Comparison of ENCODE assay signal across 11 cellular contexts in the genomic region with DNA sequence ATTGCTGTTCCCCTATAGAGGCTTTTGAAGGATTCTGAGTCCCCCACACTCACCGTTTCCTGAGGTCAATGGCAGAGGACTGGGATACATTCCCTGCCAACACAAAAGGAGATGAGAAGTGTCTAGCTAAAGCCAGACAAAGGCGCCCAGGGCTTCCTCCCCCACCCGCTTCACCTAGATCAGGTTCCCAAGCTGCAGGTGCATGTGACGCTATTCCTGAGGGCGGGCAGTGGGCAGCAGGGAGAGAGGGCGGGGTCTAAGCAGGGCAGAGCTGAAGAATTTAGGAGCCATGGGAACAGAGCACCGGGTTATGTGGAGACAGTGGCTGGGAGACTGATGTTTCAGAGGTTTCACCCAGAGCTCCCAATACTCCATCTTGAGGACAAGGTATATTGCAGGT. TPM values are rescaled to one million over a fixed set of nuclear protein-coding genes. Genes with fewer than 3 reads are reported as not detected.
DNase-seq lines count a peak whose midpoint lies in the region; ATAC-seq, FAIRE-seq and TF ChIP-seq lines count a peak whose summit lies in the region.
"Had no signal": no experiment of that assay in that cellular context is flagged by ENCODE, and none has a peak within 500 bp of the region (broad histone marks: within the 10 kb centered on the region; RNA-seq: fewer than 3 reads in every experiment).

No MANE protein-coding gene starts in this region.

- no peaks in the 10 kb centered on the region for H3K27me3 ChIP-seq in CD4-positive, CD25-positive, alpha-beta regulatory T cell (ENCODE audit: control insufficient read depth, insufficient read depth, low read length)
- H3K27me3 ChIP-seq in ascending aorta (no peaks in the 10 kb centered on the region), SK-N-SH (ENCODE audit: insufficient read depth) (no peaks in the 10 kb centered on the region)

- H4K20me1 ChIP-seq in SK-N-SH (ENCODE audit: insufficient read depth) = no peaks in the 10 kb centered on the region

- H3K4me3 Mint-ChIP-seq in CD4-positive, CD25-positive, alpha-beta regulatory T cell = peak overlapping the region in 1 of 4 donors; percentile 78
- H3K4me3 Mint-ChIP-seq in mesothelial cell of epicardium = no peak overlapping the region
- H3K4me3 Mint-ChIP-seq: activated naive CD4-positive, alpha-beta T cell treated with anti-CD3 and anti-CD28 coated beads, Interleukin-2, amount 10 ng/mL, durations not matched to agents 7 days and 5 days had no signal

- CTCF ChIA-PET in SK-N-SH (lab: Yijun Ruan, JAX) = interaction anchor here (0.5 to 6.5 kb wide), 4 partner anchors 46 to 86 kb away, joined by 3 to 41 read pairs (median 6); no protein-coding TSS in a partner anchor

- no peak overlapping the region for H2AFZ ChIP-seq in SK-N-SH (ENCODE audit: low read depth)

- peak overlapping the region; percentile 18 for H3K27ac ChIP-seq in CD4-positive, CD25-positive, alpha-beta regulatory T cell (ENCODE audit: insufficient read depth, low read length, poor library complexity, severe bottlenecking)
- H3K27ac ChIP-seq in ascending aorta (peak overlapping the region; percentile 94 to 98), SK-N-SH (ENCODE audit: low read depth in 2 of 2, low read length in 1 of 2) (peak overlapping the region in 1 of 2 experiments; percentile 93; a peak in 2 of 4 replicates)

- FAIRE-seq in D721Med (lab: Jason Lieb, UNC) = no peak

- TF ChIP-seq CTCF in ascending aorta (IDR thresholded peaks at IDR 0.05) = no peak
- TF ChIP-seq CTCF in mesothelial cell of epicardium (IDR thresholded peaks at IDR 0.05; ENCODE audit: unreplicated experiment) = no peak
- no peak for TF ChIP-seq CTCF in D721Med (IDR thresholded peaks at IDR 0.05; ENCODE audit: insufficient read depth, missing control alignments)
- TF ChIP-seq CTCF in SK-N-SH (IDR thresholded peaks at IDR 0.05) = no peak

- ATAC-seq in CD4-positive, CD25-positive, alpha-beta regulatory T cell (ENCODE audit: low read depth in 2 of 2) = no peak
- no peak for ATAC-seq in GM21619 (IDR thresholded peaks at IDR 0.05; ENCODE audit: unreplicated experiment)

- H3K27ac Mint-ChIP-seq in CD4-positive, CD25-positive, alpha-beta regulatory T cell = peak overlapping the region in 2 of 3 donors; percentile 76 to 95
- peak overlapping the region; percentile 71 for H3K27ac Mint-ChIP-seq in mesothelial cell of epicardium

- WGBS in SK-N-SH (ENCODE audit: low lambda C conversion rate) = 94% methylated on average over 7 of the region's 7 CpGs

- peaks cover 4% of the 10 kb centered on the region for H3K36me3 Mint-ChIP-seq in CD4-positive, CD25-positive, alpha-beta regulatory T cell
- no peaks in the 10 kb centered on the region for H3K36me3 Mint-ChIP-seq in mesothelial cell of epicardium

- H3K4me1 ChIP-seq in CD4-positive, CD25-positive, alpha-beta regulatory T cell (ENCODE audit: control insufficient read depth, insufficient read depth, low read length, poor library complexity, severe bottlenecking) = peaks cover 41% of the 10 kb centered on the region
- H3K4me1 ChIP-seq in ascending aorta = peaks cover 30 to 44% of the 10 kb centered on the region in 2 donors
- peaks cover 4 to 42% of the 10 kb centered on the region in 2 experiments; a peak in 3 of 4 replicates for H3K4me1 ChIP-seq in SK-N-SH (ENCODE audit: control insufficient read depth in 1 of 2, insufficient read depth in 2 of 2, low read depth in 1 of 2, low read length in 1 of 2)

- H3F3A ChIP-seq in SK-N-SH (replicated peaks; ENCODE audit: insufficient read depth) = peaks cover 21% of the 10 kb centered on the region

- no peaks in the 10 kb centered on the region for H3K9me3 Mint-ChIP-seq in CD4-positive, CD25-positive, alpha-beta regulatory T cell
- no peaks in the 10 kb centered on the region for H3K9me3 Mint-ChIP-seq in mesothelial cell of epicardium
- H3K9me3 Mint-ChIP-seq: activated naive CD4-positive, alpha-beta T cell treated with anti-CD3 and anti-CD28 coated beads, Interleukin-2, amount 10 ng/mL, durations not matched to agents 7 days and 5 days had no signal

- no peaks in the 10 kb centered on the region for H3K9me2 ChIP-seq in SK-N-SH

- no peaks in the 10 kb centered on the region for H3K9me3 ChIP-seq in CD4-positive, CD25-positive, alpha-beta regulatory T cell (ENCODE audit: control insufficient read depth in 2 of 2, low read length in 2 of 2)
- H3K9me3 ChIP-seq in ascending aorta (no peaks in the 10 kb centered on the region), SK-N-SH (no peaks in the 10 kb centered on the region)

- H3K36me3 ChIP-seq in CD4-positive, CD25-positive, alpha-beta regulatory T cell (ENCODE audit: control insufficient read depth, insufficient read depth, low read length) = no peaks in the 10 kb centered on the region
- H3K36me3 ChIP-seq in ascending aorta (peaks cover 0 to 4% of the 10 kb centered on the region in 2 donors), SK-N-SH (replicated peaks in 1 of 2; ENCODE audit: control insufficient read depth in 1 of 2, insufficient read depth in 2 of 2, low read length in 1 of 2) (no peaks in the 10 kb centered on the region)

- peaks cover 32% of the 10 kb centered on the region for H3K79me2 ChIP-seq in SK-N-SH (ENCODE audit: insufficient read depth)

- H3K4me2 ChIP-seq in SK-N-SH = no peak overlapping the region

- intact Hi-C loops in ascending aorta (cut with DNase I) = loop anchor here (5.0 kb wide), 1 partner anchor 122 kb away; no protein-coding TSS in a partner anchor

- no peak overlapping the region for H3K4me3 ChIP-seq in CD4-positive, CD25-positive, alpha-beta regulatory T cell (ENCODE audit: low read depth, low read length)
- H3K4me3 ChIP-seq in ascending aorta = no peak overlapping the region
- no peak overlapping the region for H3K4me3 ChIP-seq in SK-N-SH (ENCODE audit: low read depth in 2 of 2, low read length in 1 of 2)

- TF ChIP-seq RAD21 in SK-N-SH (IDR thresholded peaks at IDR 0.05; ENCODE audit: low read length) = no peak

- peaks cover 6 to 58% (median 32%) of the 10 kb centered on the region in 4 donors for H3K4me1 Mint-ChIP-seq in CD4-positive, CD25-positive, alpha-beta regulatory T cell
- peaks cover 41% of the 10 kb centered on the region for H3K4me1 Mint-ChIP-seq in mesothelial cell of epicardium

- H3K9ac ChIP-seq in SK-N-SH = no peak overlapping the region

- POLR2A ChIA-PET in SK-N-SH (lab: Yijun Ruan, JAX) = interaction anchor here (0.6 to 1.5 kb wide), 2 partner anchors 50 to 70 kb away, joined by 3 to 6 read pairs; a partner anchor contains a TSS

- DNase-seq in CD4-positive, CD25-positive, alpha-beta regulatory T cell = no peak
- peak; percentile 58 for DNase-seq in NCI-H1105 (lab: John Stamatoyannopoulos, UW)
- DNase-seq in ascending aorta (ENCODE audit: low spot score in 2 of 2) = no peak
- DNase-seq in mesothelial cell of epicardium (ENCODE audit: low spot score in 2 of 2, unreplicated experiment in 2 of 2) = no peak
- no peak for DNase-seq in D721Med (ENCODE audit: insufficient read length, low spot score)
- DNase-seq in RKO (ENCODE audit: low spot score) = no peak
- no peak for DNase-seq in SK-N-SH
- DNase-seq: activated naive CD4-positive, alpha-beta T cell treated with anti-CD3 and anti-CD28 coated beads, Interleukin-2, amount 10 ng/mL, durations not matched to agents 7 days and 5 days; DND-41; T-helper 2 cell had no signal

- no peaks in the 10 kb centered on the region for H3K27me3 Mint-ChIP-seq in CD4-positive, CD25-positive, alpha-beta regulatory T cell
- H3K27me3 Mint-ChIP-seq in mesothelial cell of epicardium (ENCODE audit: low read depth) = no peaks in the 10 kb centered on the region
- H3K27me3 Mint-ChIP-seq: activated naive CD4-positive, alpha-beta T cell treated with anti-CD3 and anti-CD28 coated beads, Interleukin-2, amount 10 ng/mL, durations not matched to agents 7 days and 5 days had no signal

- TF ChIP-seq EP300 in SK-N-SH (IDR thresholded peaks at IDR 0.05; ENCODE audit: borderline replicate concordance in 1 of 2, low read depth in 1 of 2, low read length in 1 of 2) = no peak

TF ChIP-seq in SK-N-SH, 30 proteins besides CTCF, POLR2A, EP300 and RAD21 (continues in another document):
- TF ChIP-seq TEAD4 (IDR thresholded peaks at IDR 0.05; ENCODE audit: borderline replicate concordance, insufficient read depth) (no peak), ELF1 (IDR thresholded peaks at IDR 0.05) (no peak)
- TF ChIP-seq, protein P1, sequence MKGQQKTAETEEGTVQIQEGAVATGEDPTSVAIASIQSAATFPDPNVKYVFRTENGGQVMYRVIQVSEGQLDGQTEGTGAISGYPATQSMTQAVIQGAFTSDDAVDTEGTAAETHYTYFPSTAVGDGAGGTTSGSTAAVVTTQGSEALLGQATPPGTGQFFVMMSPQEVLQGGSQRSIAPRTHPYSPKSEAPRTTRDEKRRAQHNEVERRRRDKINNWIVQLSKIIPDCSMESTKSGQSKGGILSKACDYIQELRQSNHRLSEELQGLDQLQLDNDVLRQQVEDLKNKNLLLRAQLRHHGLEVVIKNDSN (IDR thresholded peaks at IDR 0.05; ENCODE audit: borderline replicate concordance, low read depth) = no peak

RNA-seq across cellular contexts. Expression of a gene that starts 6.0 kb away (rescaled TPM):
- total RNA-seq in CD4-positive, CD25-positive, alpha-beta regulatory T cell = 108 TPM
- polyA plus RNA-seq in CD4-positive, CD25-positive, alpha-beta regulatory T cell = 10 to 100 TPM; 16.1 to 19.2 (median 16.3) TPM
- total RNA-seq in ascending aorta (169 TPM), mesothelial cell of epicardium (103 to 111 TPM (median 110 TPM) in 3 replicates)
- 32.4 and 50.8 TPM in 2 replicates for polyA plus RNA-seq in SK-N-SH (2012; rRNA removed)
- 36.5 and 37.6 TPM in 2 replicates for polyA plus RNA-seq in SK-N-SH (2012; cell fraction: cytosol; rRNA removed)
- 165 and 188 TPM in 2 replicates for polyA plus RNA-seq in SK-N-SH (2012; cell fraction: nucleus; rRNA removed)

RNA-seq across cellular contexts. Expression of a gene that starts 36.4 kb away (rescaled TPM):
- 196 TPM for total RNA-seq in CD4-positive, CD25-positive, alpha-beta regulatory T cell
- 100 to 1,000 TPM; 358 to 421 (median 392) TPM for polyA plus RNA-seq in CD4-positive, CD25-positive, alpha-beta regulatory T cell
- total RNA-seq in ascending aorta (103 TPM), mesothelial cell of epicardium (282 to 298 TPM (median 297 TPM) in 3 replicates)
- polyA plus RNA-seq in SK-N-SH (2012; rRNA removed) = 1,136 and 1,763 TPM in 2 replicates
- polyA plus RNA-seq in SK-N-SH (2012; cell fraction: cytosol; rRNA removed) = 1,047 and 1,419 TPM in 2 replicates
- polyA plus RNA-seq in SK-N-SH (2012; cell fraction: nucleus; rRNA removed) = 443 and 564 TPM in 2 replicates

RNA-seq across cellular contexts. Expression of a gene that starts 42.9 kb away (rescaled TPM):
- not detected for total RNA-seq in CD4-positive, CD25-positive, alpha-beta regulatory T cell
- 1 to 10 TPM in 1 of 4 donors, under 1 TPM in 1, not detected in 2; 0.32 to 1.4 TPM for polyA plus RNA-seq in CD4-positive, CD25-positive, alpha-beta regulatory T cell
- total RNA-seq in ascending aorta (not detected), mesothelial cell of epicardium (not detected in 3 replicates)
- not detected in 2 replicates for polyA plus RNA-seq in SK-N-SH (2012; rRNA removed)
- polyA plus RNA-seq in SK-N-SH (2012; cell fraction: cytosol; rRNA removed) = not detected in 2 replicates
- polyA plus RNA-seq in SK-N-SH (2012; cell fraction: nucleus; rRNA removed) = not detected in 2 replicates

RNA-seq across cellular contexts. Expression of a gene that starts 50.1 kb away (rescaled TPM):
- 60.1 TPM for total RNA-seq in CD4-positive, CD25-positive, alpha-beta regulatory T cell
- polyA plus RNA-seq in CD4-positive, CD25-positive, alpha-beta regulatory T cell = 10 to 100 TPM in 1 of 4 donors, 1 to 10 TPM in 3; 7.4 to 10.8 (median 8.3) TPM
- total RNA-seq in ascending aorta (101 TPM), mesothelial cell of epicardium (70.1 to 74.1 TPM (median 73.2 TPM) in 3 replicates)
- polyA plus RNA-seq in SK-N-SH (2012; rRNA removed) = 43.1 and 94.4 TPM in 2 replicates
- 24.6 and 27.2 TPM in 2 replicates for polyA plus RNA-seq in SK-N-SH (2012; cell fraction: cytosol; rRNA removed)
- 176 and 362 TPM in 2 replicates for polyA plus RNA-seq in SK-N-SH (2012; cell fraction: nucleus; rRNA removed)
